8 cellular contexts compared by ENCODE assay signal in genomic region chr19:52028027-52028779, GRCh38. TPM values are rescaled to one million over a fixed set of nuclear protein-coding genes. Genes with fewer than 3 reads are reported as not detected.
DNase-seq lines count a peak whose midpoint lies in the region; ATAC-seq lines count a peak whose summit lies in the region.

Gene ZNF614 (minus strand): TSS chr19:52028379. CDS start chr19:52025745, 2,634 bp downstream.

- H3K9me3 Mint-ChIP-seq in activated CD4-positive, alpha-beta T cell treated with anti-CD3 and anti-CD28 coated beads, Interleukin-2, amount 10 ng/mL, durations not matched to agents 24 days and 14 days = peaks cover 34% of the 10 kb centered on the region

- H3K27ac ChIP-seq in cingulate gyrus (ENCODE audit: low read depth, low read length) (peak within 1 kb of the TSS; percentile 96), layer of hippocampus (ENCODE audit: low read depth, low read length) (peak within 1 kb of the TSS; percentile 91)

- H3K4me3 Mint-ChIP-seq in activated CD4-positive, alpha-beta T cell treated with anti-CD3 and anti-CD28 coated beads, Interleukin-2, amount 10 ng/mL, durations not matched to agents 24 days and 14 days = peak within 1 kb of the TSS; percentile 94

- no peaks in the 10 kb centered on the region for H3K27me3 Mint-ChIP-seq in activated CD4-positive, alpha-beta T cell treated with anti-CD3 and anti-CD28 coated beads, Interleukin-2, amount 10 ng/mL, durations not matched to agents 24 days and 14 days

- H3K27me3 ChIP-seq in layer of hippocampus (ENCODE audit: control insufficient read depth, insufficient read depth, low read length) = no peaks in the 10 kb centered on the region

- peak within 1 kb of the TSS; percentile 95 for H3K27ac Mint-ChIP-seq in activated CD4-positive, alpha-beta T cell treated with anti-CD3 and anti-CD28 coated beads, Interleukin-2, amount 10 ng/mL, durations not matched to agents 24 days and 14 days

- intact Hi-C loops in activated CD4-positive, alpha-beta T cell treated with anti-CD3 and anti-CD28 coated beads, Interleukin-2, amount 10 ng/mL, durations not matched to agents 24 days and 14 days (cut with micrococcal nuclease) = loop anchor here (1.0 kb wide), 5 partner anchors 20 to 161 kb away; partner anchors contain the start of genes ZNF350, ZNF432, ZNF613 and ZNF615

- peaks cover 15% of the 10 kb centered on the region for H3K4me1 Mint-ChIP-seq in activated CD4-positive, alpha-beta T cell treated with anti-CD3 and anti-CD28 coated beads, Interleukin-2, amount 10 ng/mL, durations not matched to agents 24 days and 14 days

- peaks cover 74% of the 10 kb centered on the region for H3K36me3 Mint-ChIP-seq in activated CD4-positive, alpha-beta T cell treated with anti-CD3 and anti-CD28 coated beads, Interleukin-2, amount 10 ng/mL, durations not matched to agents 24 days and 14 days (ENCODE audit: low read depth)

- ATAC-seq in GM19025 (IDR thresholded peaks at IDR 0.05; ENCODE audit: low read depth, unreplicated experiment) (peak; percentile 75), HG03280 (IDR thresholded peaks at IDR 0.05; ENCODE audit: unreplicated experiment) (peak; percentile 77)

- DNase-seq in AG20443 (ENCODE audit: low spot score) (peak; percentile 96), NCI-H446 treated with DMSO at 0.1 percent for 48 hours (lab: John Stamatoyannopoulos, UW) (peak; percentile 81)
- DNase-seq in activated CD4-positive, alpha-beta T cell treated with anti-CD3 and anti-CD28 coated beads, Interleukin-2, amount 10 ng/mL, durations not matched to agents 24 days and 14 days = peak; percentile 96
- peak; percentile 40 to 68 for DNase-seq in stimulated activated CD4-positive, alpha-beta T cell treated with anti-CD3 and anti-CD28 coated beads, Interleukin-1b, Interleukin-23, amount 100 ng/mL, for 1 hour (ENCODE audit: low read depth in 2 of 2)

RNA-seq across cellular contexts. Expression of gene ZNF614, which starts in this region (rescaled TPM):
- total RNA-seq in activated CD4-positive, alpha-beta T cell treated with anti-CD3 and anti-CD28 coated beads, Interleukin-2, amount 10 ng/mL, durations not matched to agents 24 days and 14 days = 11.0 and 12.7 TPM in 2 replicates

Comparison
In these comparisons a context has a peak if more than half of its experiments do, and no peak if none do; other contexts are left out.
1. Peak in every context shown above with its lines: DNase-seq, ATAC-seq and H3K27ac ChIP-seq.